Comparison of ENCODE assay signal across 14 cellular contexts in the genomic region with DNA sequence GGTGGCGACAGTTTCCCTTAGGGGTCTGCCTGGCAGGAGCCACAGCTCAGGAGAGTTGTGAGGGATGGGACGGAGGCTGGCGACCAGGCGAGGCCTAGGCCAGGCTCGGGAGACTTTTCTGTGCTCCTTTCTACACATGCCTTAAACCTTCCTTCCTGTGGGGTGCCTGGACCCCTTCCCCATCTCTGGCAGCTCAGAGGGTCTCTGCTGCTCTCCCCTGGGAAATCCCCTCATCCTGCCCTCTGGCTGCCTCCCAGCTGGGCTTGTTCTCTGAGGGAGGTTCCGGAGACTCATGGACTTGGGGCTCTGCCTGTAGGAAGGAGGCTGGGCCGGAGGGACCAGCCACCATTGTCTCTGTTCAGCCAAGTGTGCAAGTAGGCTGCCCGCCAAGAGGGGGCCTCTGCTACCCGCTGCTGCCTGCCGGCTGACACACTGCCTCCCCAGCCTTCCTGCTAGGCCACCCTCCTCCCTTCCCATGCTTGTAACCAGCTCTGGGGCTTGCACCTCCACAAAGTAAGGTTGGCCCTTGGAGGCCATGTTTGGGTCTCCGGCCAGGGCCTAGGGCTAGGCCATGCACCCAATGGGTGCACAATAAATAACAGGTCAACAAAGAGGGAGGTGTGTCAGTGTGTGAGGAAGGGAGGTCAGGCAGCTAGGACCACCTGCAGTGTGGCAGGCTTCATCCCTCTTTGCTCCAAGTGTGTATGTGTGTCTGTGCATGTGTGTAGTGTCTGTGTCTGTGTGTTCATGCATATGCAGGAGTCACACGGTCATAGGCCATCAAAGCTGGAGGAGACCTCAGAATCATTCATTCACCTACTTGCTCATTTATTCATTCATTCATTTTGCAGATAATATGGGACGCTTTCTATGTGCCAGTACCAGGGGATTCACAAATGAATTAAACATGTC. TPM values are rescaled to one million over a fixed set of nuclear protein-coding genes. Genes with fewer than 3 reads are reported as not detected.
A peak's percentile ranks its signal among the peaks of the same experiment; 100 is the strongest.
DNase-seq lines count a peak whose midpoint lies in the region; ATAC-seq and TF ChIP-seq lines count a peak whose summit lies in the region.
"Had no signal": no experiment of that assay in that cellular context is flagged by ENCODE, and none has a peak within 500 bp of the region (broad histone marks: within the 10 kb centered on the region; RNA-seq: fewer than 3 reads in every experiment).

No MANE protein-coding gene starts in this region.

- H3K4me1 ChIP-seq in thyroid gland = peaks cover 23 to 64% of the 10 kb centered on the region in 2 donors
- H3K4me1 ChIP-seq in Caco-2 = peaks cover 22% of the 10 kb centered on the region

- no peak for DNase-seq in activated naive CD4-positive, alpha-beta T cell treated with anti-CD3 and anti-CD28 coated beads, Interleukin-2, amount 50 U/mL, for 16 hours
- DNase-seq in activated B cell treated with CpG ODN at 0.5 μM for 24 hours (no peak), kidney epithelial cell (ENCODE audit: low read depth) (peak; percentile 74), thyroid gland (peak; percentile 79 to 83), HuH-7.5 (ENCODE audit: low spot score) (no peak), dedifferentiated amniotic fluid mesenchymal stem cell (ENCODE audit: extremely low spot score) (no peak), Caco-2 (no peak)
- DNase-seq: AML-193, erythroblast, NCI-H187 treated with DMSO at 0.1 percent for 48 hours, trophoblast cell had no signal

- intact Hi-C loops in activated B cell treated with CpG ODN at 0.5 μM for 24 hours (cut with micrococcal nuclease) (loop anchor here (10.0 kb wide), 1 partner anchor 242 kb away; no protein-coding TSS in a partner anchor), thyroid gland (cut with DNase I) (loop anchor here (10.0 kb wide), 1 partner anchor 172 kb away; no protein-coding TSS in a partner anchor), Caco-2 (cut with micrococcal nuclease; ENCODE audit: unreplicated experiment) (no loop called here)

- H3K4me3 ChIP-seq in kidney epithelial cell (ENCODE audit: low read depth, low read length) = no peak overlapping the region
- H3K4me3 ChIP-seq in thyroid gland (replicated peaks in 1 of 3) = no peak overlapping the region
- H3K4me3 ChIP-seq in Caco-2 (ENCODE audit: low read depth, low read length) = no peak overlapping the region
- H3K4me3 ChIP-seq: adrenal gland, pancreas had no signal

- no peaks in the 10 kb centered on the region for H3K27me3 ChIP-seq in kidney epithelial cell (ENCODE audit: control insufficient read depth, insufficient read depth, low read length)
- no peaks in the 10 kb centered on the region for H3K27me3 ChIP-seq in thyroid gland
- H3K27me3 ChIP-seq in Caco-2 (replicated peaks; ENCODE audit: control insufficient read depth, insufficient read depth, low read length) = no peaks in the 10 kb centered on the region
- H3K27me3 ChIP-seq: adrenal gland, pancreas had no signal

- H3K4me3 Mint-ChIP-seq in activated naive CD4-positive, alpha-beta T cell treated with anti-CD3 and anti-CD28 coated beads, Interleukin-2, amount 50 U/mL, for 24 hours = no peak overlapping the region
- no peak overlapping the region for H3K4me3 Mint-ChIP-seq in activated B cell treated with CpG ODN at 0.5 μM for 24 hours
- no peak overlapping the region for H3K4me3 Mint-ChIP-seq in Caco-2 (ENCODE audit: unreplicated experiment)

- peaks cover 24% of the 10 kb centered on the region for H3K4me1 Mint-ChIP-seq in activated naive CD4-positive, alpha-beta T cell treated with anti-CD3 and anti-CD28 coated beads, Interleukin-2, amount 50 U/mL, for 24 hours
- H3K4me1 Mint-ChIP-seq in activated B cell treated with CpG ODN at 0.5 μM for 24 hours (peaks cover 17% of the 10 kb centered on the region), Caco-2 (ENCODE audit: low read depth, unreplicated experiment) (peaks cover 17% of the 10 kb centered on the region)

- POLR2A ChIA-PET in activated B cell treated with CpG ODN at 0.5 μM for 24 hours (lab: Charles Lee) (interaction anchor here (1.3 kb wide), 1 partner anchor 188 kb away, joined by 4 read pairs; no protein-coding TSS in a partner anchor), Caco-2 (lab: Charles Lee) (interaction anchor here (0.6 kb wide), 1 partner anchor 33 kb away, joined by 3 read pairs; no protein-coding TSS in a partner anchor)

- peak overlapping the region; percentile 79 for H3K27ac Mint-ChIP-seq in activated naive CD4-positive, alpha-beta T cell treated with anti-CD3 and anti-CD28 coated beads, Interleukin-2, amount 50 U/mL, for 24 hours
- H3K27ac Mint-ChIP-seq in activated B cell treated with CpG ODN at 0.5 μM for 24 hours (peak overlapping the region; percentile 41), Caco-2 (ENCODE audit: unreplicated experiment) (no peak overlapping the region)

- H3K36me3 Mint-ChIP-seq in activated naive CD4-positive, alpha-beta T cell treated with anti-CD3 and anti-CD28 coated beads, Interleukin-2, amount 50 U/mL, for 24 hours = no peaks in the 10 kb centered on the region
- H3K36me3 Mint-ChIP-seq in activated B cell treated with CpG ODN at 0.5 μM for 24 hours (ENCODE audit: low read depth) = peaks cover 42% of the 10 kb centered on the region
- peaks cover 7% of the 10 kb centered on the region for H3K36me3 Mint-ChIP-seq in Caco-2 (ENCODE audit: insufficient read depth, unreplicated experiment)

- CTCF ChIA-PET in activated B cell treated with CpG ODN at 0.5 μM for 24 hours (lab: Charles Lee) = interaction anchor here (0.9 to 17.7 kb wide), 4 partner anchors 22 to 187 kb away, joined by 3 to 319 read pairs (median 4); a partner anchor contains a TSS
- CTCF ChIA-PET in Caco-2 (lab: Charles Lee) = interaction anchor here (0.6 to 3.0 kb wide), 8 partner anchors 9 to 64 kb away, joined by 3 to 70 read pairs (median 10); no protein-coding TSS in a partner anchor

- no peaks in the 10 kb centered on the region for H3K9me3 Mint-ChIP-seq in activated naive CD4-positive, alpha-beta T cell treated with anti-CD3 and anti-CD28 coated beads, Interleukin-2, amount 50 U/mL, for 24 hours
- H3K9me3 Mint-ChIP-seq in activated B cell treated with CpG ODN at 0.5 μM for 24 hours (no peaks in the 10 kb centered on the region), Caco-2 (ENCODE audit: unreplicated experiment) (no peaks in the 10 kb centered on the region)

- WGBS in thyroid gland, 2 donors = 63 to 76% methylated on average over 9 to 10 of the region's 13 CpGs

- H3K27ac ChIP-seq in thyroid gland = peak overlapping the region; percentile 54 to 94 (median 84)
- H3K27ac ChIP-seq: pancreas had no signal

- no peak for TF ChIP-seq POLR2A in thyroid gland (IDR thresholded peaks at IDR 0.05)

- H3K27me3 Mint-ChIP-seq in activated naive CD4-positive, alpha-beta T cell treated with anti-CD3 and anti-CD28 coated beads, Interleukin-2, amount 50 U/mL, for 24 hours = no peaks in the 10 kb centered on the region
- H3K27me3 Mint-ChIP-seq in activated B cell treated with CpG ODN at 0.5 μM for 24 hours (no peaks in the 10 kb centered on the region), Caco-2 (ENCODE audit: insufficient read depth, unreplicated experiment) (no peaks in the 10 kb centered on the region)

- H3K36me3 ChIP-seq in kidney epithelial cell (ENCODE audit: control insufficient read depth, insufficient read depth, low read length) = peaks cover 1% of the 10 kb centered on the region
- H3K36me3 ChIP-seq in thyroid gland = no peaks in the 10 kb centered on the region
- H3K36me3 ChIP-seq in Caco-2 (ENCODE audit: control insufficient read depth, insufficient read depth, low read length) = no peaks in the 10 kb centered on the region
- H3K36me3 ChIP-seq: pancreas had no signal

- no peak for ATAC-seq in activated B cell treated with CpG ODN at 0.5 μM for 24 hours (ENCODE audit: low read depth)
- ATAC-seq: pancreas had no signal

- H3K9me3 ChIP-seq in thyroid gland = no peaks in the 10 kb centered on the region
- H3K9me3 ChIP-seq in Caco-2 = no peaks in the 10 kb centered on the region
- H3K9me3 ChIP-seq: adrenal gland, pancreas had no signal

- BruUV-seq in Caco-2 (replicated peaks; lab: Mats Ljungman, UMichigan) = no TSS peak

- TF ChIP-seq CTCF in activated B cell treated with CpG ODN at 0.5 μM for 24 hours (IDR thresholded peaks at IDR 0.05) (no peak), kidney epithelial cell (IDR thresholded peaks at IDR 0.05; ENCODE audit: insufficient read depth, low read length, poor library complexity, severe bottlenecking) (peak; percentile 33), thyroid gland (IDR thresholded peaks at IDR 0.05) (no peak), Caco-2 (IDR thresholded peaks at IDR 0.05; ENCODE audit: insufficient read depth in 1 of 2, low read depth in 1 of 2, low read length in 1 of 2, severe bottlenecking in 1 of 2, unreplicated experiment in 1 of 2) (no peak)

RNA-seq across cellular contexts. Expression of a gene that starts 28.8 kb away (rescaled TPM):
- total RNA-seq in activated B cell treated with CpG ODN at 0.5 μM for 24 hours (161 and 182 TPM in 2 replicates), kidney epithelial cell (12.1 and 13.9 TPM in 2 replicates), thyroid gland (100 to 1,000 TPM in 3 of 4 donors, 10 to 100 TPM in 1; 63.7 to 136 (median 111) TPM), Caco-2 (2022) (15.5 and 18.7 TPM in 2 replicates)

Comparison
In these comparisons a context has a peak if more than half of its experiments do, and no peak if none do; other contexts are left out.
1. DNase-seq: peak in kidney epithelial cell (single experiment) and thyroid gland (2 of 2); none in activated naive CD4-positive, alpha-beta T cell treated with anti-CD3 and anti-CD28 coated beads, Interleukin-2, amount 50 U/mL, for 16 hours (single experiment), activated B cell treated with CpG ODN at 0.5 μM for 24 hours (single experiment), HuH-7.5 (single experiment), dedifferentiated amniotic fluid mesenchymal stem cell (single experiment) and Caco-2 (0 of 2).